Comparison of ENCODE assay signal across 16 cellular contexts in the genomic region with DNA sequence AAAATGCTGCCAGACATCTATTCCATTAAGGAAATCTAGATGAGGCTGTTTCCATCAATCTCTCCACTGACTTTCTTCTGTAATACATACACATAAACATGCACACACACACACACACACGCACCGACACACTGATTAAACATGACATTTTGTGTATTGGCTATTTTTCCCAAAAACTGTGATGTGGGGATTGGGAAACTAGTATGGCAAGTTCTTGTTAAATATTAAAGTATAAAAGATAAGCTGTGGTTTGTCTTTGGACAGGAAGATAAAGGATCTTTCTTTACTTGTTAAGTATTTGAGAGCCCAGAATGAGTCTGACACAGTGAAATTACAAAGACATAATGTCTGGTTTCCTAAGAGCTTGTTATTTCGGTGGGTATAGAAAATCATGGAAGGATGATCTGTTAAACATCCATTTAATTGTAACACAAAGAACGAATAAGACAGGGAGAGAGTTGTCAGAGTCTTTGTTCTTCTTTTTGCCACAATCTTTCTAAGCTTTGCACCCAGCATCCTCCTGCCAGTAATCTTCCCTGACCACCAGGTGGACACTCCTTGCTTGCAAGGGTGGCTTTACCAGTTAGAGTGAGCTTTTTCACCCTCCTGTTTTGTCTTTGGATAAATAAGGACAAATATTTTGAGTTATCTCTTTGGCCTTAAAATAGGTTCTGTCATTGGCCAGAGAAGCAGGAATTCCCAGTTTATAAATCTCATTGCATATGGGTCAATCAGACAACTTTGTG.
DNase-seq lines count a peak whose midpoint lies in the region; ATAC-seq, FAIRE-seq and TF ChIP-seq lines count a peak whose summit lies in the region.
"Had no signal": no experiment of that assay in that cellular context is flagged by ENCODE, and none has a peak within 500 bp of the region (broad histone marks: within the 10 kb centered on the region; RNA-seq: fewer than 3 reads in every experiment).

No MANE protein-coding gene starts in this region.

- WGBS in heart right ventricle, 2 donors, result 82 to 85% methylated on average over 4 of the region's 4 CpGs

- H3K27me3 Mint-ChIP-seq in stimulated activated memory B cell treated with anti-CD40 and anti-IgM and Interleukin-4, amounts not matched to agents 10 μg/mL and 1 μg/mL and 100 μg/mL, for 72 hours, result peaks cover 32% of the 10 kb centered on the region

- no peak overlapping the region for H3K9ac ChIP-seq in keratinocyte (ENCODE audit: control insufficient read depth, extremely low read depth, insufficient read depth, low read length)

- H3K36me3 Mint-ChIP-seq in stimulated activated memory B cell treated with anti-CD40 and anti-IgM and Interleukin-4, amounts not matched to agents 10 μg/mL and 1 μg/mL and 100 μg/mL, for 72 hours, result peaks cover 5% of the 10 kb centered on the region

- no peak for ATAC-seq in heart right ventricle
- no peak for ATAC-seq in stimulated activated memory B cell treated with anti-CD40 and anti-IgM and Interleukin-4, amounts not matched to agents 10 μg/mL and 1 μg/mL and 100 μg/mL, for 72 hours
- ATAC-seq: activated CD4-positive, alpha-beta T cell treated with anti-CD3 and anti-CD28 coated beads for 36 hours; activated naive CD8-positive, alpha-beta T cell treated with anti-CD3 and anti-CD28 coated beads, Interleukin-2, amount 50 U/mL, for 24 hours; activated T-cell treated with anti-CD3 and anti-CD28 coated beads, Interleukin-2, amount 50 U/mL, for 4 hours had no signal

- H3K9me3 ChIP-seq in left ventricle myocardium inferior (replicated peaks) (peaks cover 25% of the 10 kb centered on the region), heart right ventricle (peaks cover 0 to 22% (median 8%) of the 10 kb centered on the region in 11 donors), keratinocyte (ENCODE audit: control insufficient read depth, low read depth, low read length) (no peaks in the 10 kb centered on the region), MG63 (no peaks in the 10 kb centered on the region; the same call in 1 of the 2 replicates)

- peak; percentile 30 for TF ChIP-seq CTCF in left ventricle myocardium inferior (IDR thresholded peaks at IDR 0.05; ENCODE audit: borderline replicate concordance)
- peak in 2 of 9 donors; percentile 5 to 32 for TF ChIP-seq CTCF in heart right ventricle (IDR thresholded peaks at IDR 0.05)
- TF ChIP-seq CTCF in astrocyte of the cerebellum (IDR thresholded peaks at IDR 0.05; ENCODE audit: low read depth, low read length, missing control alignments), result peak; percentile 50
- peak in 2 of 3 experiments; percentile 10 to 19 for TF ChIP-seq CTCF in keratinocyte (optimal IDR thresholded peaks at IDR 0.05 in 1 of 3, IDR thresholded peaks at IDR 0.05 in 1 of 3, conservative IDR thresholded peaks at IDR 0.05 in 1 of 3; ENCODE audit: extremely low read depth in 1 of 3, insufficient read depth in 2 of 3, low read length in 3 of 3)

- intact Hi-C loops in left ventricle myocardium inferior (cut with micrococcal nuclease), result no loop called here
- intact Hi-C loops in heart right ventricle (cut with DNase I), result no loop called here

- DNase-seq in left ventricle myocardium inferior, result no peak
- no peak for DNase-seq in heart right ventricle
- DNase-seq in astrocyte of the cerebellum (ENCODE audit: low read depth), result no peak
- no peak for DNase-seq in keratinocyte (ENCODE audit: low read depth, low spot score)
- DNase-seq in cerebellum (ENCODE audit: low spot score), result no peak
- DNase-seq in MG63, result no peak
- no peak for DNase-seq in activated CD4-positive, alpha-beta T cell treated with anti-CD3 and anti-CD28 coated beads for 4 hours
- DNase-seq: activated CD4-positive, alpha-beta T cell treated with anti-CD3 and anti-CD28 coated beads for 36 hours; activated naive CD8-positive, alpha-beta T cell treated with anti-CD3 and anti-CD28 coated beads, Interleukin-2, amount 50 U/mL, for 24 hours; activated T-cell treated with anti-CD3 and anti-CD28 coated beads, Interleukin-2, amount 50 U/mL, for 4 hours; cortex of kidney; DND-41; midbrain; NCI-H524 treated with DMSO at 0.1 percent for 48 hours had no signal

- dilution Hi-C loops in keratinocyte (cut with MboI; ENCODE audit: extremely low pct_ligation_motif_present, low sequenced_read_pairs), result no loop called here

- H3K27ac ChIP-seq in left ventricle myocardium inferior (replicated peaks), result no peak overlapping the region
- H3K27ac ChIP-seq in heart right ventricle, result no peak overlapping the region
- H3K27ac ChIP-seq in keratinocyte (ENCODE audit: control insufficient read depth, insufficient read depth, low read length), result no peak overlapping the region

- no peak for FAIRE-seq in keratinocyte (lab: Jason Lieb, UNC)

- peaks cover 15% of the 10 kb centered on the region for H3K9me3 Mint-ChIP-seq in stimulated activated memory B cell treated with anti-CD40 and anti-IgM and Interleukin-4, amounts not matched to agents 10 μg/mL and 1 μg/mL and 100 μg/mL, for 72 hours

- no peak overlapping the region for H3K4me3 Mint-ChIP-seq in stimulated activated memory B cell treated with anti-CD40 and anti-IgM and Interleukin-4, amounts not matched to agents 10 μg/mL and 1 μg/mL and 100 μg/mL, for 72 hours
- H3K4me3 Mint-ChIP-seq: activated CD4-positive, alpha-beta T cell treated with anti-CD3 and anti-CD28 coated beads for 36 hours; activated naive CD8-positive, alpha-beta T cell treated with anti-CD3 and anti-CD28 coated beads, Interleukin-2, amount 50 U/mL, for 24 hours; activated T-cell treated with anti-CD3 and anti-CD28 coated beads, Interleukin-2, amount 50 U/mL, for 4 hours; T-helper 1 cell treated with Interleukin-12 subunit alpha and Interleukin-12 subunit beta and Interleukin-4 antibody, amounts not matched to agents 30 μg/mL and 1 μg/mL, for 36 hours had no signal

- H3K27me3 ChIP-seq in left ventricle myocardium inferior (ENCODE audit: low read depth) (no peaks in the 10 kb centered on the region), heart right ventricle (no peaks in the 10 kb centered on the region), keratinocyte (ENCODE audit: control insufficient read depth, extremely low read depth, insufficient read depth, low read length) (no peaks in the 10 kb centered on the region), MG63 (no peaks in the 10 kb centered on the region)

- H3K27ac Mint-ChIP-seq in stimulated activated memory B cell treated with anti-CD40 and anti-IgM and Interleukin-4, amounts not matched to agents 10 μg/mL and 1 μg/mL and 100 μg/mL, for 72 hours, result no peak overlapping the region
- H3K27ac Mint-ChIP-seq: activated CD4-positive, alpha-beta T cell treated with anti-CD3 and anti-CD28 coated beads for 36 hours; activated naive CD8-positive, alpha-beta T cell treated with anti-CD3 and anti-CD28 coated beads, Interleukin-2, amount 50 U/mL, for 24 hours; T-helper 1 cell treated with Interleukin-12 subunit alpha and Interleukin-12 subunit beta and Interleukin-4 antibody, amounts not matched to agents 30 μg/mL and 1 μg/mL, for 36 hours had no signal

- H3K79me2 ChIP-seq in keratinocyte (ENCODE audit: control insufficient read depth, insufficient read depth, low read length), result no peaks in the 10 kb centered on the region

- H4K20me1 ChIP-seq in keratinocyte (ENCODE audit: control insufficient read depth, extremely low read depth, insufficient read depth, low read length), result no peaks in the 10 kb centered on the region

- no peak overlapping the region for H3K4me2 ChIP-seq in keratinocyte (ENCODE audit: control insufficient read depth, extremely low read depth, insufficient read depth, low read depth, low read length)

- in situ Hi-C loops in astrocyte of the cerebellum (cut with HindIII; ENCODE audit: low sequenced_read_pairs), result no loop called here

- no peaks in the 10 kb centered on the region for H3K9me1 ChIP-seq in keratinocyte (ENCODE audit: control insufficient read depth, extremely low read depth, insufficient read depth, low read length)

- no peak overlapping the region for H3K4me3 ChIP-seq in left ventricle myocardium inferior
- H3K4me3 ChIP-seq in heart right ventricle, result no peak overlapping the region
- no peak overlapping the region for H3K4me3 ChIP-seq in astrocyte of the cerebellum (ENCODE audit: low read depth, low read length)
- H3K4me3 ChIP-seq in keratinocyte (ENCODE audit: control insufficient read depth in 2 of 3, extremely low read depth in 1 of 3, insufficient read depth in 2 of 3, low read depth in 1 of 3, low read length in 3 of 3), result no peak overlapping the region
- no peak overlapping the region for H3K4me3 ChIP-seq in MG63

- H3K36me3 ChIP-seq in left ventricle myocardium inferior (no peaks in the 10 kb centered on the region), heart right ventricle (no peaks in the 10 kb centered on the region), keratinocyte (ENCODE audit: control insufficient read depth in 2 of 2, extremely low read depth in 1 of 2, insufficient read depth in 2 of 2, low read length in 2 of 2) (no peaks in the 10 kb centered on the region), MG63 (no peaks in the 10 kb centered on the region)

- no peak overlapping the region for H2AFZ ChIP-seq in keratinocyte (ENCODE audit: control insufficient read depth, low read length)

- H3K4me1 Mint-ChIP-seq in stimulated activated memory B cell treated with anti-CD40 and anti-IgM and Interleukin-4, amounts not matched to agents 10 μg/mL and 1 μg/mL and 100 μg/mL, for 72 hours, result no peaks in the 10 kb centered on the region
- H3K4me1 Mint-ChIP-seq: activated CD4-positive, alpha-beta T cell treated with anti-CD3 and anti-CD28 coated beads for 36 hours; activated naive CD8-positive, alpha-beta T cell treated with anti-CD3 and anti-CD28 coated beads, Interleukin-2, amount 50 U/mL, for 24 hours had no signal

- H3K4me1 ChIP-seq in left ventricle myocardium inferior (no peaks in the 10 kb centered on the region), heart right ventricle (no peaks in the 10 kb centered on the region), keratinocyte (ENCODE audit: control insufficient read depth, extremely low read depth, insufficient read depth, low read length) (no peaks in the 10 kb centered on the region)
